17 cellular contexts compared by ENCODE assay signal in genomic region chr1:26580116-26580515, GRCh38.
"Had no signal": no experiment of that assay in that cellular context is flagged by ENCODE, and none has a peak within 500 bp of the region (broad histone marks: within the 10 kb centered on the region; RNA-seq: fewer than 3 reads in every experiment).

No MANE protein-coding gene starts in this region.

- ATAC-seq: foreskin keratinocyte, left cardiac atrium, lower lobe of right lung had no signal

- H3K9me3 ChIP-seq: colonic mucosa, lower lobe of right lung, right atrium auricular region, SJSA1, suprapubic skin, upper lobe of left lung had no signal

- H3K27me3 Mint-ChIP-seq: naive B cell had no signal

- FAIRE-seq: endothelial cell of umbilical vein had no signal

- H3K27ac ChIP-seq: colonic mucosa, foreskin keratinocyte, lower lobe of right lung, right atrium auricular region, RWPE1, SJSA1, skin epidermis, suprapubic skin, upper lobe of left lung, VCaP had no signal

- H3K27me3 ChIP-seq: colonic mucosa, foreskin keratinocyte, right atrium auricular region, SJSA1, suprapubic skin, upper lobe of left lung had no signal

- DNase-seq: caudate nucleus, colonic mucosa, foreskin keratinocyte, immature natural killer cell, left cardiac atrium, lower lobe of right lung, midbrain, naive B cell, SW 1271, upper lobe of left lung had no signal

- H3K9me3 Mint-ChIP-seq: immature natural killer cell, naive B cell had no signal

- H3K36me3 ChIP-seq: right atrium auricular region, SJSA1, suprapubic skin had no signal

- H3K4me3 Mint-ChIP-seq: immature natural killer cell, naive B cell had no signal

- H3K4me3 ChIP-seq: colonic mucosa, lower lobe of right lung, right atrium auricular region, SJSA1, skin epidermis, suprapubic skin, upper lobe of left lung had no signal

- H3K4me1 ChIP-seq: colonic mucosa, foreskin keratinocyte, suprapubic skin had no signal
